14 cellular contexts compared by ENCODE assay signal in genomic region chr2:106163948-106164580, GRCh38. TPM values are rescaled to one million over a fixed set of nuclear protein-coding genes. Genes with fewer than 3 reads are reported as not detected.
DNase-seq lines count a peak whose midpoint lies in the region; ATAC-seq, FAIRE-seq and TF ChIP-seq lines count a peak whose summit lies in the region.
"Had no signal": no experiment of that assay in that cellular context is flagged by ENCODE, and none has a peak within 500 bp of the region (broad histone marks: within the 10 kb centered on the region; RNA-seq: fewer than 3 reads in every experiment).

No MANE protein-coding gene starts in this region.

- H3K56ac ChIP-seq in H1 (replicated peaks; ENCODE audit: insufficient read length, low read depth, low read length), result no peak overlapping the region

- 55% methylated on average over 6 of the region's 6 CpGs; no CpG with 5 or more reads in 1 of the 2 experiments for WGBS in H1 (ENCODE audit: extremely low coverage in 1 of 2, insufficient coverage in 1 of 2, insufficient read length in 1 of 2, insufficient replicate concordance in 2 of 2, low coverage in 1 of 2, low lambda C conversion rate in 2 of 2, missing lambda C conversion rate in 1 of 2), 2 experiments

- H3K27ac Mint-ChIP-seq in activated naive CD4-positive, alpha-beta T cell treated with anti-CD3 and anti-CD28 coated beads, Interleukin-2, amount 50 U/mL, for 24 hours, result peak overlapping the region; percentile 60
- peak overlapping the region; percentile 84 for H3K27ac Mint-ChIP-seq in stimulated activated naive B cell treated with anti-CD40 and anti-IgM and Interleukin-4, amounts not matched to agents 10 μg/mL and 1 μg/mL and 100 μg/mL, for 72 hours
- no peak overlapping the region for H3K27ac Mint-ChIP-seq in chondrocyte (ENCODE audit: unreplicated experiment)

- H3K4me3 Mint-ChIP-seq in activated naive CD4-positive, alpha-beta T cell treated with anti-CD3 and anti-CD28 coated beads, Interleukin-2, amount 50 U/mL, for 24 hours, result peak overlapping the region; percentile 19
- no peak overlapping the region for H3K4me3 Mint-ChIP-seq in stimulated activated naive B cell treated with anti-CD40 and anti-IgM and Interleukin-4, amounts not matched to agents 10 μg/mL and 1 μg/mL and 100 μg/mL, for 72 hours
- no peak overlapping the region for H3K4me3 Mint-ChIP-seq in chondrocyte (ENCODE audit: unreplicated experiment)

- H3F3A ChIP-seq in PC-3 (ENCODE audit: low read length, unreplicated experiment), result no peaks in the 10 kb centered on the region

- no peak overlapping the region for H3K4ac ChIP-seq in H1 (replicated peaks; ENCODE audit: insufficient read length, low read depth, low read length)

- H4K91ac ChIP-seq in H1 (replicated peaks; ENCODE audit: insufficient read length, low read length), result no peak overlapping the region

- H2BK12ac ChIP-seq in H1 (ENCODE audit: low read depth, low read length), result no peak overlapping the region

- H4K8ac ChIP-seq in H1 (ENCODE audit: extremely low read depth, insufficient read depth, low read length), result no peak overlapping the region

- TF ChIP-seq EP300 in H1 (IDR thresholded peaks at IDR 0.05; ENCODE audit: borderline replicate concordance in 1 of 2, low read depth in 2 of 2, low read length in 2 of 2), result no peak

- H2BK15ac ChIP-seq in H1 (ENCODE audit: low read length), result no peak overlapping the region

- no peak overlapping the region for H2BK20ac ChIP-seq in H1 (ENCODE audit: low read length)

- TF ChIP-seq CTCF in PC-3 (conservative IDR thresholded peaks at IDR 0.05; ENCODE audit: low read depth, low read length), result no peak
- TF ChIP-seq CTCF in H1 (IDR thresholded peaks at IDR 0.05; ENCODE audit: control extremely low read depth in 1 of 3, insufficient read depth in 1 of 3, low read depth in 1 of 3, low read length in 3 of 3), result no peak
- TF ChIP-seq CTCF in chondrocyte (IDR thresholded peaks at IDR 0.05), result no peak

- no peaks in the 10 kb centered on the region for H3K27me3 Mint-ChIP-seq in activated naive CD4-positive, alpha-beta T cell treated with anti-CD3 and anti-CD28 coated beads, Interleukin-2, amount 50 U/mL, for 24 hours
- H3K27me3 Mint-ChIP-seq in stimulated activated naive B cell treated with anti-CD40 and anti-IgM and Interleukin-4, amounts not matched to agents 10 μg/mL and 1 μg/mL and 100 μg/mL, for 72 hours, result no peaks in the 10 kb centered on the region
- no peaks in the 10 kb centered on the region for H3K27me3 Mint-ChIP-seq in chondrocyte (ENCODE audit: low read depth)

- no peaks in the 10 kb centered on the region for H3K9me3 Mint-ChIP-seq in activated naive CD4-positive, alpha-beta T cell treated with anti-CD3 and anti-CD28 coated beads, Interleukin-2, amount 50 U/mL, for 24 hours
- H3K9me3 Mint-ChIP-seq in stimulated activated naive B cell treated with anti-CD40 and anti-IgM and Interleukin-4, amounts not matched to agents 10 μg/mL and 1 μg/mL and 100 μg/mL, for 72 hours, result no peaks in the 10 kb centered on the region
- H3K9me3 Mint-ChIP-seq in chondrocyte (ENCODE audit: low read depth), result no peaks in the 10 kb centered on the region

- peaks cover 98% of the 10 kb centered on the region for H3K4me1 Mint-ChIP-seq in activated naive CD4-positive, alpha-beta T cell treated with anti-CD3 and anti-CD28 coated beads, Interleukin-2, amount 50 U/mL, for 24 hours
- peaks cover 46 to 80% of the 10 kb centered on the region in 2 donors for H3K4me1 Mint-ChIP-seq in stimulated activated naive B cell treated with anti-CD40 and anti-IgM and Interleukin-4, amounts not matched to agents 10 μg/mL and 1 μg/mL and 100 μg/mL, for 72 hours
- peaks cover 5% of the 10 kb centered on the region for H3K4me1 Mint-ChIP-seq in chondrocyte (ENCODE audit: low read depth)

- H3K4me3 ChIP-seq in PC-3 (ENCODE audit: low read length) (no peak overlapping the region), H1 (ENCODE audit: extremely low read depth in 1 of 4, insufficient read depth in 2 of 4, low read depth in 3 of 4, low read length in 4 of 4) (no peak overlapping the region; a peak in 1 of 8 replicates)
- H3K4me3 ChIP-seq: gastrocnemius medialis had no signal

- intact Hi-C loops in PC-3 (cut with micrococcal nuclease), result no loop called here
- intact Hi-C loops in head of caudate nucleus (cut with DNase I), result no loop called here

- no peaks in the 10 kb centered on the region for H3K9me2 ChIP-seq in PC-3 (replicated peaks; ENCODE audit: low read length)

- no peak overlapping the region for H4K5ac ChIP-seq in H1 (ENCODE audit: insufficient read length, low read depth, low read length)

- H3K79me1 ChIP-seq in H1 (ENCODE audit: low read depth, low read length), result no peaks in the 10 kb centered on the region; the same call in 1 of the 2 replicates

- H3K23me2 ChIP-seq in H1 (ENCODE audit: low read depth, low read length), result no peaks in the 10 kb centered on the region

- H3K36me3 ChIP-seq in PC-3 (ENCODE audit: low read depth, low read length) (peaks cover 11% of the 10 kb centered on the region; the same call in 1 of the 2 replicates), H1 (ENCODE audit: control insufficient read depth in 2 of 4, insufficient read depth in 4 of 4, low read length in 3 of 4) (peaks cover 0 to 6% (median 5%) of the 10 kb centered on the region in 4 experiments; a peak in 4 of 8 replicates)
- H3K36me3 ChIP-seq: gastrocnemius medialis had no signal

- H3K4me1 ChIP-seq in PC-3 (ENCODE audit: insufficient read depth, low read length), result peaks cover 51% of the 10 kb centered on the region
- H3K4me1 ChIP-seq in H1 (replicated peaks in 1 of 4; ENCODE audit: control insufficient read depth in 3 of 4, insufficient read depth in 4 of 4, low read length in 3 of 4), result peaks cover 16 to 31% (median 18%) of the 10 kb centered on the region in 4 experiments; a peak in 6 of 7 replicates

- H3K9ac ChIP-seq in PC-3 (ENCODE audit: low read length) (no peak overlapping the region), H1 (replicated peaks in 1 of 4; ENCODE audit: extremely low read depth in 1 of 4, low read depth in 3 of 4, low read length in 3 of 4) (peak overlapping the region in 1 of 4 experiments; percentile 50; a peak in 1 of 7 replicates)

- no TSS peak for BruUV-seq in PC-3 (replicated peaks; lab: Mats Ljungman, UMichigan)

- no peaks in the 10 kb centered on the region for H3K9me3 ChIP-seq in PC-3 (ENCODE audit: low read length)
- H3K9me3 ChIP-seq in H1 (ENCODE audit: insufficient read depth in 2 of 2, low read depth in 1 of 2, low read length in 1 of 2), result no peaks in the 10 kb centered on the region
- H3K9me3 ChIP-seq: gastrocnemius medialis had no signal

- H4K20me1 ChIP-seq in PC-3 (ENCODE audit: low read length), result no peaks in the 10 kb centered on the region
- H4K20me1 ChIP-seq in H1 (replicated peaks in 1 of 2; ENCODE audit: control insufficient read depth in 1 of 2, insufficient read depth in 2 of 2, low read length in 2 of 2), result peaks cover 3 to 9% of the 10 kb centered on the region in 2 experiments

- no peak overlapping the region for H2AK5ac ChIP-seq in H1 (ENCODE audit: low read depth, low read length)

- H3K27me3 ChIP-seq in PC-3 (ENCODE audit: low read length) (no peaks in the 10 kb centered on the region), H1 (replicated peaks in 1 of 4; ENCODE audit: control insufficient read depth in 3 of 4, extremely low read depth in 1 of 4, insufficient read depth in 3 of 4, low read length in 3 of 4) (peaks cover 0 to 1% (median 0%) of the 10 kb centered on the region in 4 experiments; a peak in 1 of 7 replicates)
- H3K27me3 ChIP-seq: gastrocnemius medialis had no signal

- no peak overlapping the region for H3K18ac ChIP-seq in H1 (ENCODE audit: extremely low read depth, low read length)

- H3K79me2 ChIP-seq in PC-3 (ENCODE audit: low read length) (peaks cover 41% of the 10 kb centered on the region), H1 (ENCODE audit: control insufficient read depth in 1 of 2, insufficient read depth in 2 of 2, low read length in 2 of 2) (peaks cover 0 to 32% of the 10 kb centered on the region in 2 experiments; a peak in 3 of 4 replicates)

- no peak overlapping the region for H2BK5ac ChIP-seq in H1 (ENCODE audit: low read depth, low read length)

- no peak for DNase-seq in activated naive CD4-positive, alpha-beta T cell treated with Interleukin-2 at 50 U/mL for 16 hours
- DNase-seq in PC-3 (peak; percentile 42), H1 (ENCODE audit: low read depth in 1 of 2, low spot score in 2 of 2) (no peak), chondrocyte (ENCODE audit: low spot score) (no peak), head of caudate nucleus (no peak)
- DNase-seq in stimulated activated naive B cell treated with anti-CD40 and anti-IgM and Interleukin-4, amounts not matched to agents 10 μg/mL and 1 μg/mL and 100 μg/mL, for 72 hours, result no peak
- no peak for DNase-seq in activated CD4-positive, CD25-positive, alpha-beta regulatory T cell (lab: John Stamatoyannopoulos, UW)
- DNase-seq: gastrocnemius medialis, islet precursor cell, NCI-H1092, retina, RPMI8226 had no signal

- H3K14ac ChIP-seq in H1 (ENCODE audit: insufficient read length), result no peak overlapping the region

- ATAC-seq in PC-3, result peak; percentile 61
- no peak for ATAC-seq in stimulated activated naive B cell treated with anti-CD40 and anti-IgM and Interleukin-4, amounts not matched to agents 10 μg/mL and 1 μg/mL and 100 μg/mL, for 72 hours (replicated peaks)
- ATAC-seq: gastrocnemius medialis had no signal

- TF ChIP-seq RAD21 in H1 (IDR thresholded peaks at IDR 0.05 in 1 of 2, conservative IDR thresholded peaks at IDR 0.05 in 1 of 2; ENCODE audit: low read depth in 2 of 2, low read length in 2 of 2), result no peak

- no peak overlapping the region for H2BK120ac ChIP-seq in H1 (replicated peaks; ENCODE audit: low read depth, low read length)

- H2AFZ ChIP-seq in PC-3 (ENCODE audit: low read length), result no peak overlapping the region
- H2AFZ ChIP-seq in H1 (ENCODE audit: low read length), result no peak overlapping the region

- H3K23ac ChIP-seq in H1 (ENCODE audit: insufficient read length), result no peak overlapping the region

- CTCF ChIA-PET in PC-3 (lab: Charles Lee) (no interaction called here), H1 (lab: Charles Lee; ENCODE audit: partially characterized antibody) (interaction anchor here (0.9 to 1.4 kb wide), 5 partner anchors 10 to 109 kb away, joined by 3 to 11 read pairs (median 3); no protein-coding TSS in a partner anchor)

- no peak for TF ChIP-seq POLR2A in H1 (IDR thresholded peaks at IDR 0.05; ENCODE audit: control extremely low read depth in 1 of 2, low read depth in 2 of 2, low read length in 2 of 2)

- H3K27ac ChIP-seq in PC-3 (ENCODE audit: low read length) (no peak overlapping the region), H1 (ENCODE audit: low read depth, low read length) (no peak overlapping the region)
- H3K27ac ChIP-seq: gastrocnemius medialis had no signal

- no peak overlapping the region for H3K4me2 ChIP-seq in PC-3 (ENCODE audit: low read length)
- H3K4me2 ChIP-seq in H1 (ENCODE audit: insufficient read depth in 1 of 2, low read depth in 2 of 2, low read length in 2 of 2), result peak overlapping the region; percentile 32 to 74; a peak in 3 of 4 replicates

- H3K36me3 Mint-ChIP-seq in activated naive CD4-positive, alpha-beta T cell treated with anti-CD3 and anti-CD28 coated beads, Interleukin-2, amount 50 U/mL, for 24 hours, result peaks cover 10% of the 10 kb centered on the region
- H3K36me3 Mint-ChIP-seq in stimulated activated naive B cell treated with anti-CD40 and anti-IgM and Interleukin-4, amounts not matched to agents 10 μg/mL and 1 μg/mL and 100 μg/mL, for 72 hours, result peaks cover 25 to 39% of the 10 kb centered on the region in 2 donors
- H3K36me3 Mint-ChIP-seq in chondrocyte (ENCODE audit: low read depth), result peaks cover 7% of the 10 kb centered on the region

- no peak for FAIRE-seq in H1 (lab: Jason Lieb, UNC)
- FAIRE-seq: GM18507 had no signal

- POLR2A ChIA-PET in PC-3 (lab: Charles Lee; ENCODE audit: unreplicated experiment) (no interaction called here), H1 (lab: Charles Lee; ENCODE audit: partially characterized antibody) (interaction anchor here (0.7 to 1.4 kb wide), 2 partner anchors 16 to 29 kb away, joined by 3 to 4 read pairs; no protein-coding TSS in a partner anchor)

RNA-seq across cellular contexts. Expression of gene UXS1, which starts 30.0 kb away (rescaled TPM):
- 45.8 and 49.1 TPM in 2 replicates for total RNA-seq in PC-3 (2014; rRNA removed)
- 60.9 and 63.4 TPM in 2 replicates for total RNA-seq in H1 (2021; fragmentation: NEBNext Ultra II Directional; extraction: Animal tissue kit (Norgen Biotek cat#: 25700))
- 43.8 and 44.5 TPM in 2 replicates for polyA plus RNA-seq in H1 (2011; rRNA removed)
- 51.9 TPM for polyA plus RNA-seq in H1 (2011; cell fraction: cytosol; rRNA removed)
- polyA plus RNA-seq in H1 (2011; cell fraction: nucleus; rRNA removed), result 81.3 TPM
- 50.4 to 58.6 TPM (median 54.2 TPM) in 4 replicates for polyA plus RNA-seq in H1 (2012, experiment 1 of 2)
- polyA plus RNA-seq in H1 (2012, experiment 2 of 2), result 20.3 TPM
- polyA plus RNA-seq in H1 (2013, experiment 1 of 2), result 73.3 TPM
- 86.5 TPM for polyA plus RNA-seq in H1 (2013, experiment 2 of 2)
- 100 and 131 TPM in 2 replicates for polyA minus RNA-seq in H1 (2011; rRNA and poly(A)+ RNA removed)
- polyA minus RNA-seq in H1 (2011; cell fraction: cytosol; rRNA and poly(A)+ RNA removed), result 47.3 TPM
- 112 TPM for polyA minus RNA-seq in H1 (2011; cell fraction: nucleus; rRNA and poly(A)+ RNA removed)
- 19.7 to 36.6 TPM (median 21.1 TPM) in 3 replicates for total RNA-seq in chondrocyte
